ENCODE assay signal across 8 cellular contexts in the genomic region with DNA sequence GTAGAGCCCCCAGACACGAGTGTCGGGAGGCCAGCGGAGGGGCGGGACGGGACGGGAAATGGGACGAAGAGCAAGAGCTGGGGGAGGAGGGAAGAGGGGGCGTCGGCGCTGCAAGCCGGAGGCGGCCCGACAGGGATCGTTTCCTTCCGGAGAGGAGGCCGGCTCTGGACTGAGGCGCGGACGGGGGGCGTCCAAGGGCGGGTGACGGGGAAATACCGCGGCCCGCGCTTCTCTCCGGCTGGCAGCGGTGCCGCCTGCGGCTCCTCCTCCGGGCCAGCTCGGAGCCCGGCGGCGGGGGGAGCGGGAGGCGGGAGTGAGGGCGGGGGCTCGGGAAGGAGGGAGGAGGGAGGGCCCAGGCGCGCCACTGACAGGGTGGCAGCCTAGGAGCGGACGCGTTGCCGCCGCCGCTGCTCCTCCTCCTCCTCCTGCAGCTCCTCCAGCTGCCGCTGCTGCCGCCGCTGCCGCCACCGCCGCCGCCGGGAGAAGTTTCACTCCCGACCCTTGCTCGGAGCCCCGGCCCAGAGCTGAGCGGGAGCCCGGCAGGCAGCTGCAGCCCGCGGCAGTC. TPM values are rescaled to one million over a fixed set of nuclear protein-coding genes. Genes with fewer than 3 reads are reported as not detected.
A peak's percentile ranks its signal among the peaks of the same experiment; 100 is the strongest.
DNase-seq lines count a peak whose midpoint lies in the region; ATAC-seq and TF ChIP-seq lines count a peak whose summit lies in the region.

Gene CHSY3 (plus strand): TSS at position 364 of the 565 bp plus-strand sequence.

- no peaks in the 10 kb centered on the region for H3K79me2 ChIP-seq in ACC112 (ENCODE audit: control insufficient read depth, insufficient read depth, low read length, unreplicated experiment)

- H3K36me3 ChIP-seq in ACC112 (ENCODE audit: insufficient read depth, low read length) (no peaks in the 10 kb centered on the region), thoracic aorta (no peaks in the 10 kb centered on the region)

- ATAC-seq in GM18505 (IDR thresholded peaks at IDR 0.05; ENCODE audit: unreplicated experiment), result peak; percentile 74
- peak; percentile 64 for ATAC-seq in HG02970 (IDR thresholded peaks at IDR 0.05; ENCODE audit: low FRiP score, unreplicated experiment)
- ATAC-seq in naive thymus-derived CD8-positive, alpha-beta T cell, result peak; percentile 57 to 77
- ATAC-seq in thoracic aorta (ENCODE audit: insufficient number of reproducible peaks, low FRiP score, low read depth), result peak; percentile 90

- peaks cover 3% of the 10 kb centered on the region for H3K36me3 Mint-ChIP-seq in activated T-helper 2 cell treated with anti-CD3 and anti-CD28 coated beads, Interferon-gamma antibody, Interleukin-2, Interleukin-4, amounts not matched to agents 10 μg/mL and 5 μg/mL and 100 μg/mL, durations not matched to agents 14 hours and 24 hours and 36 hours (ENCODE audit: low read depth)
- peaks cover 0 to 6% (median 4%) of the 10 kb centered on the region in 3 donors for H3K36me3 Mint-ChIP-seq in naive thymus-derived CD8-positive, alpha-beta T cell

- H3K27ac Mint-ChIP-seq in activated T-helper 2 cell treated with anti-CD3 and anti-CD28 coated beads, Interferon-gamma antibody, Interleukin-2, Interleukin-4, amounts not matched to agents 10 μg/mL and 5 μg/mL and 100 μg/mL, durations not matched to agents 14 hours and 24 hours and 36 hours, result no peak within 1 kb of the TSS
- H3K27ac Mint-ChIP-seq in naive thymus-derived CD8-positive, alpha-beta T cell, result peak within 1 kb of the TSS in 3 of 10 donors; percentile 41 to 63 (median 53)

- H3K4me3 Mint-ChIP-seq in activated T-helper 2 cell treated with anti-CD3 and anti-CD28 coated beads, Interferon-gamma antibody, Interleukin-2, Interleukin-4, amounts not matched to agents 10 μg/mL and 5 μg/mL and 100 μg/mL, durations not matched to agents 14 hours and 24 hours and 36 hours (ENCODE audit: low read depth), result peak within 1 kb of the TSS; percentile 82
- H3K4me3 Mint-ChIP-seq in naive thymus-derived CD8-positive, alpha-beta T cell, result peak within 1 kb of the TSS; percentile 62 to 92 (median 82)

- H3K4me3 ChIP-seq in ACC112 (ENCODE audit: low read depth, low read length), result peak within 1 kb of the TSS; percentile 82
- peak within 1 kb of the TSS; percentile 84 for H3K4me3 ChIP-seq in thoracic aorta

- no peaks in the 10 kb centered on the region for H3K27me3 ChIP-seq in ACC112 (ENCODE audit: insufficient read depth, low read length)
- no peaks in the 10 kb centered on the region for H3K27me3 ChIP-seq in thoracic aorta (replicated peaks; ENCODE audit: insufficient read depth)

- peak; percentile 57 for DNase-seq in NCI-H510A (lab: John Stamatoyannopoulos, UW)
- DNase-seq in activated T-helper 2 cell treated with anti-CD3 and anti-CD28 coated beads, Interferon-gamma antibody, Interleukin-2, Interleukin-4, amounts not matched to agents 10 μg/mL and 5 μg/mL and 100 μg/mL, durations not matched to agents 14 hours and 24 hours and 36 hours (ENCODE audit: low spot score), result peak; percentile 31
- DNase-seq in foreskin melanocyte, result peak; percentile 73
- peak in 3 of 10 donors; percentile 0 to 13 (median 10) for DNase-seq in naive thymus-derived CD8-positive, alpha-beta T cell
- peak; percentile 67 for DNase-seq in thoracic aorta (ENCODE audit: low spot score)

- H3K9me3 Mint-ChIP-seq in activated T-helper 2 cell treated with anti-CD3 and anti-CD28 coated beads, Interferon-gamma antibody, Interleukin-2, Interleukin-4, amounts not matched to agents 10 μg/mL and 5 μg/mL and 100 μg/mL, durations not matched to agents 14 hours and 24 hours and 36 hours, result no peaks in the 10 kb centered on the region
- peaks cover 0 to 4% (median 0%) of the 10 kb centered on the region in 9 donors for H3K9me3 Mint-ChIP-seq in naive thymus-derived CD8-positive, alpha-beta T cell

- POLR2A ChIA-PET in naive thymus-derived CD8-positive, alpha-beta T cell (lab: Charles Lee), result no interaction called here

- peak within 1 kb of the TSS; percentile 90 for H2AFZ ChIP-seq in ACC112 (ENCODE audit: low read length, unreplicated experiment)

- H3K4me1 ChIP-seq in ACC112 (ENCODE audit: control insufficient read depth, insufficient read depth, low read length, unreplicated experiment) (peaks cover 12% of the 10 kb centered on the region), thoracic aorta (ENCODE audit: control insufficient read depth in 1 of 2, low read depth in 2 of 2) (peaks cover 6 to 18% of the 10 kb centered on the region in 2 donors)

- intact Hi-C loops in activated T-helper 2 cell treated with anti-CD3 and anti-CD28 coated beads, Interferon-gamma antibody, Interleukin-2, Interleukin-4, amounts not matched to agents 10 μg/mL and 5 μg/mL and 100 μg/mL, durations not matched to agents 14 hours and 24 hours and 36 hours (cut with micrococcal nuclease), result no loop called here

- no peak for TF ChIP-seq POLR2A in GM18505 (IDR thresholded peaks at IDR 0.05; ENCODE audit: borderline replicate concordance, extremely low read depth, insufficient read depth, insufficient read length)

- H3K27ac ChIP-seq in ACC112 (ENCODE audit: low read depth, low read length) (no peak within 1 kb of the TSS), thoracic aorta (peak within 1 kb of the TSS; percentile 77 to 97)

- no peaks in the 10 kb centered on the region for H3K9me3 ChIP-seq in thoracic aorta

- H3K4me1 Mint-ChIP-seq in activated T-helper 2 cell treated with anti-CD3 and anti-CD28 coated beads, Interferon-gamma antibody, Interleukin-2, Interleukin-4, amounts not matched to agents 10 μg/mL and 5 μg/mL and 100 μg/mL, durations not matched to agents 14 hours and 24 hours and 36 hours (ENCODE audit: low read depth), result peaks cover 13% of the 10 kb centered on the region
- H3K4me1 Mint-ChIP-seq in naive thymus-derived CD8-positive, alpha-beta T cell, result peaks cover 9 to 23% (median 14%) of the 10 kb centered on the region in 4 donors

- TF ChIP-seq CTCF in thoracic aorta (IDR thresholded peaks at IDR 0.05), result peak; percentile 51

- H3K27me3 Mint-ChIP-seq in activated T-helper 2 cell treated with anti-CD3 and anti-CD28 coated beads, Interferon-gamma antibody, Interleukin-2, Interleukin-4, amounts not matched to agents 10 μg/mL and 5 μg/mL and 100 μg/mL, durations not matched to agents 14 hours and 24 hours and 36 hours (ENCODE audit: low read depth), result peaks cover 44% of the 10 kb centered on the region
- H3K27me3 Mint-ChIP-seq in naive thymus-derived CD8-positive, alpha-beta T cell, result peaks cover 28 to 63% (median 37%) of the 10 kb centered on the region in 5 donors

RNA-seq across cellular contexts. Expression of gene CHSY3, which starts in this region (rescaled TPM):
- not detected in 2 replicates for total RNA-seq in activated T-helper 2 cell treated with anti-CD3 and anti-CD28 coated beads, Interferon-gamma antibody, Interleukin-2, Interleukin-4, amounts not matched to agents 10 μg/mL and 5 μg/mL and 100 μg/mL, durations not matched to agents 14 hours and 24 hours and 36 hours
- not detected for total RNA-seq in naive thymus-derived CD8-positive, alpha-beta T cell
- polyA plus RNA-seq in naive thymus-derived CD8-positive, alpha-beta T cell, result under 1 TPM in 1 of 3 donors, not detected in 2; 0.31 TPM
- 10 to 100 TPM; 24.3 to 28.3 TPM for total RNA-seq in thoracic aorta

Comparison
In these comparisons a context has a peak if more than half of its experiments do, and no peak if none do; other contexts are left out.
1. RNA of gene CHSY3 (total RNA-seq): 24.3 to 28.3 TPM in thoracic aorta; not detected in naive thymus-derived CD8-positive, alpha-beta T cell and not detected in activated T-helper 2 cell treated with anti-CD3 and anti-CD28 coated beads, Interferon-gamma antibody, Interleukin-2, Interleukin-4, amounts not matched to agents 10 μg/mL and 5 μg/mL and 100 μg/mL, durations not matched to agents 14 hours and 24 hours and 36 hours; every median in the first group is over 10 times any median in the second.
2. Peak in DNase-seq in activated T-helper 2 cell treated with anti-CD3 and anti-CD28 coated beads, Interferon-gamma antibody, Interleukin-2, Interleukin-4, amounts not matched to agents 10 μg/mL and 5 μg/mL and 100 μg/mL, durations not matched to agents 14 hours and 24 hours and 36 hours; RNA of the gene not detected or under 1 TPM.
3. Peak in ATAC-seq in naive thymus-derived CD8-positive, alpha-beta T cell; RNA of the gene not detected or under 1 TPM.
4. Peak in every context shown above with its lines, with median percentiles within 50 percentile points of each other: ATAC-seq.